In the genomic region with DNA sequence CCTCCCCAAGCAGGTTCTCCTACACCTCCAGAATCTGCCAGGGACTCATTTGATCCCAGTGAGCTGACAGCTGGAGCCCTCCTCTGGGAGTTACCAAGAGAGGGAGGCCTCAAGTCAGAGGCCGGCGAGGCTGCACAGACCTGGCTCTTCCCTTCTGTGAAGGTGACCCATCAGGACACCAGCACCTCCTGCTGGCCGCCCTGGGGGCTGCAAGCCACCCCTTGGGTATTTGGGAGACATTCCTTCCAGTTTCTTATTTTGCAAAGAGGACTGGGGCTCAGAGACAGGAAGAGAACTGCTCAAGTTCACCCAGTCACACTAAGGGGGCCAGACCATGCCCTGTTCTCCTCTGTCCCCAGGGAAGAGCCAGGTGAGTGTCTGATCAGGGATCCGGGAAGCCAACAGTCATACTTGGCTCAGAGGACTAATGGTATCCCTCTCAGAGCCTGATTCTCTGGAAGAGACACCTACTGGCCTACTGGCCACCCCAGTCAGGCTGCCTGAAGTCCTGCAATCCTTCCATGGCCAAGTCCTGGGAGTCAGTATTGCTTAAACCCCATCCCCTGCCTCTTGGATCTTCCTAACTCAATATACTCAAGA, we compare ENCODE assay signal across 1 cellular context.
TF ChIP-seq lines count a peak whose summit lies in the region.

No MANE protein-coding gene starts in this region.

TF ChIP-seq in IMR-90, 13 proteins besides CTCF, POLR2A, EP300 and RAD21 (continued from another document):
- TF ChIP-seq, protein P1, sequence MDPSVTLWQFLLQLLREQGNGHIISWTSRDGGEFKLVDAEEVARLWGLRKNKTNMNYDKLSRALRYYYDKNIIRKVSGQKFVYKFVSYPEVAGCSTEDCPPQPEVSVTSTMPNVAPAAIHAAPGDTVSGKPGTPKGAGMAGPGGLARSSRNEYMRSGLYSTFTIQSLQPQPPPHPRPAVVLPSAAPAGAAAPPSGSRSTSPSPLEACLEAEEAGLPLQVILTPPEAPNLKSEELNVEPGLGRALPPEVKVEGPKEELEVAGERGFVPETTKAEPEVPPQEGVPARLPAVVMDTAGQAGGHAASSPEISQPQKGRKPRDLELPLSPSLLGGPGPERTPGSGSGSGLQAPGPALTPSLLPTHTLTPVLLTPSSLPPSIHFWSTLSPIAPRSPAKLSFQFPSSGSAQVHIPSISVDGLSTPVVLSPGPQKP (IDR thresholded peaks at IDR 0.05; ENCODE audit: borderline replicate concordance, low read depth, low read length), result no peak
- TF ChIP-seq RFX5 (IDR thresholded peaks at IDR 0.05; ENCODE audit: low read depth, low read length) (no peak), CHD1 (IDR thresholded peaks at IDR 0.05; ENCODE audit: low read depth, low read length) (no peak), MAZ (IDR thresholded peaks at IDR 0.05; ENCODE audit: borderline replicate concordance, low read depth, low read length) (no peak)
TF ChIP-seq in IMR-90: peak in this region for 0.
